ENCODE assay signal across 8 cellular contexts in the genomic region with DNA sequence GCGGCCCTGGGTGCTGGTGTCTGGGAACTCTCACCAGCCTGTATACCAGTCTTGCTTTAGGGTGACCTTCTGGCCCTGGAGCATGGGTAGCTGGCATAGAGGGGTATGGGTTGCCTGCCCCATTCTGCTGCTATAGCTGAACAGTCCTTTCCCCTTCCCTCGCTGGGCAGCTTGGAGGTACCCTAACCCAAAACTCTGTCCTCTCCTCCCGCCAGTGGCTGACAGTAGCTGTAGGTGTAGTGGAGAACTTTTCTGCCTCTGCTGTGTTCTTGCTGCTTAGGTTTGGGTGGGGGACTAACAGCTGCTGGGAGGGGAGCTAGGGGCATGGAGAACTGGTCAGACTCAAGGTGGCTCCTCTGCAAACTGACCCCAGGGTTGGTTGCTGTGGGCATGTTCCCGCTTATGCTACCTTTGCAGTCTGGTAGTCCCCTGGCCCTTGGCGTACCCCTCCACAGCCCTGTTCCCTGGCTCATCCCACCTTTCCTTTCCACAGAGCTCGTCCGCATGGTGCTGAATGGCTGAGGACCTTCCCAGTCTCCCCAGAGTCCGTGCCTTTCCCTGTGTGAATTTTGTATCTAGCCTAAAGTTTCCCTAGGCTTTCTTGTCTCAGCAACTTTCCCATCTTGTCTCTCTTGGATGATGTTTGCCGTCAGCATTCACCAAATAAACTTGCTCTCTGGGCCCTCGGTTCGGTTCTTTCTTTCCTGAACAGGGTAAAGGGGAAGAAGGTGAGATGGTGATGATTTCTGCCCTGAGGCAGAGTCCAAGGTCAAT. TPM values are rescaled to one million over a fixed set of nuclear protein-coding genes. Genes with fewer than 3 reads are reported as not detected.
DNase-seq lines count a peak whose midpoint lies in the region; ATAC-seq and TF ChIP-seq lines count a peak whose summit lies in the region.

No MANE protein-coding gene starts in this region.

- DNase-seq in NB4 (ENCODE audit: low read depth) (no peak), neural crest cell (ENCODE audit: low read depth, low spot score) (no peak), NOMO-1 (lab: John Stamatoyannopoulos, UW; ENCODE audit: unreplicated experiment in 2 of 2) (no peak), germinal center (ENCODE audit: low spot score) (no peak), NCI-H1436 treated with DMSO at 0.1 percent for 48 hours (lab: John Stamatoyannopoulos, UW) (no peak)

- H3K9me3 Mint-ChIP-seq in neural crest cell, result no peaks in the 10 kb centered on the region

- no peak for ATAC-seq in GM18870 (IDR thresholded peaks at IDR 0.05; ENCODE audit: unreplicated experiment)

- 87 to 91% methylated on average over 11 of the region's 11 CpGs for WGBS in ectodermal cell, 2 experiments

- H3K36me3 ChIP-seq in BLaER1 (peaks cover 70% of the 10 kb centered on the region), ectodermal cell (ENCODE audit: control insufficient read depth, insufficient read depth, low read length) (peaks cover 37% of the 10 kb centered on the region)

- peak overlapping the region; percentile 60 for H3K27ac Mint-ChIP-seq in neural crest cell (ENCODE audit: unreplicated experiment)

- H4K20me1 ChIP-seq in BLaER1, result peaks cover 67% of the 10 kb centered on the region

- H3K36me3 Mint-ChIP-seq in neural crest cell (ENCODE audit: low read depth), result peaks cover 34% of the 10 kb centered on the region

- H3K4me3 ChIP-seq in BLaER1 (peak overlapping the region; percentile 94), NB4 (ENCODE audit: low read depth, low read length) (peak overlapping the region; percentile 93), ectodermal cell (ENCODE audit: insufficient read depth, low read depth, low read length) (peak overlapping the region; percentile 70)

- TF ChIP-seq CTCF in NB4 (IDR thresholded peaks at IDR 0.05; ENCODE audit: low read depth, low read length), result no peak
- no peak for TF ChIP-seq CTCF in neural crest cell (conservative IDR thresholded peaks at IDR 0.05)

- peaks cover 55% of the 10 kb centered on the region for H3K4me1 Mint-ChIP-seq in neural crest cell

- no peak for TF ChIP-seq POLR2A in NB4 (IDR thresholded peaks at IDR 0.05; ENCODE audit: extremely low read depth, insufficient read length)

- H3K27ac ChIP-seq in BLaER1, result peak overlapping the region; percentile 93
- H3K27ac ChIP-seq in ectodermal cell (ENCODE audit: insufficient read depth, low read depth, low read length, poor library complexity, severe bottlenecking), result peak overlapping the region; percentile 61

- peak overlapping the region; percentile 95 for H3K4me2 ChIP-seq in BLaER1

- peak overlapping the region; percentile 98 for H3K9ac ChIP-seq in BLaER1

- H3K4me3 Mint-ChIP-seq in neural crest cell, result peak overlapping the region; percentile 95

- H3K4me1 ChIP-seq in BLaER1 (peaks cover 39% of the 10 kb centered on the region), ectodermal cell (ENCODE audit: control insufficient read depth, insufficient read depth, low read length) (peaks cover 38% of the 10 kb centered on the region)

- peaks cover 18% of the 10 kb centered on the region for H3K27me3 Mint-ChIP-seq in neural crest cell (ENCODE audit: low read depth)

- H3K9me3 ChIP-seq in BLaER1, result no peaks in the 10 kb centered on the region
- H3K9me3 ChIP-seq in ectodermal cell (ENCODE audit: control insufficient read depth, low read length), result no peaks in the 10 kb centered on the region

- H3K27me3 ChIP-seq in BLaER1, result no peaks in the 10 kb centered on the region
- no peaks in the 10 kb centered on the region for H3K27me3 ChIP-seq in ectodermal cell (ENCODE audit: control insufficient read depth, insufficient read depth, low read length, poor library complexity, severe bottlenecking)

RNA-seq across cellular contexts. Expression of a gene that starts 2.9 kb away (rescaled TPM):
- polyA plus RNA-seq in ectodermal cell (2013, experiment 1 of 4), result 1,681 TPM
- polyA plus RNA-seq in ectodermal cell (2013, experiment 2 of 4), result 1,478 TPM
- polyA plus RNA-seq in ectodermal cell (2013, experiment 3 of 4), result 1,294 TPM
- 1,438 TPM for polyA plus RNA-seq in ectodermal cell (2013, experiment 4 of 4)
- total RNA-seq in neural crest cell, result 924 TPM in 2 replicates

RNA-seq across cellular contexts. Expression of a gene that starts 8.7 kb away (rescaled TPM):
- polyA plus RNA-seq in ectodermal cell (2013, experiment 1 of 4), result 215 TPM
- polyA plus RNA-seq in ectodermal cell (2013, experiment 2 of 4), result 204 TPM
- 195 TPM for polyA plus RNA-seq in ectodermal cell (2013, experiment 3 of 4)
- 229 TPM for polyA plus RNA-seq in ectodermal cell (2013, experiment 4 of 4)
- 178 and 189 TPM in 2 replicates for total RNA-seq in neural crest cell

RNA-seq across cellular contexts. Expression of a gene that starts 28.2 kb away (rescaled TPM):
- 133 TPM for polyA plus RNA-seq in ectodermal cell (2013, experiment 1 of 4)
- 140 TPM for polyA plus RNA-seq in ectodermal cell (2013, experiment 2 of 4)
- 112 TPM for polyA plus RNA-seq in ectodermal cell (2013, experiment 3 of 4)
- polyA plus RNA-seq in ectodermal cell (2013, experiment 4 of 4), result 120 TPM
- total RNA-seq in neural crest cell, result 164 and 172 TPM in 2 replicates

RNA-seq across cellular contexts. Expression of a gene that starts 33.0 kb away (rescaled TPM):
- 117 TPM for polyA plus RNA-seq in ectodermal cell (2013, experiment 1 of 4)
- 139 TPM for polyA plus RNA-seq in ectodermal cell (2013, experiment 2 of 4)
- polyA plus RNA-seq in ectodermal cell (2013, experiment 3 of 4), result 80.5 TPM
- 88.8 TPM for polyA plus RNA-seq in ectodermal cell (2013, experiment 4 of 4)
- 118 and 121 TPM in 2 replicates for total RNA-seq in neural crest cell

RNA-seq across cellular contexts. Expression of a gene that starts 43.0 kb away (rescaled TPM):
- polyA plus RNA-seq in ectodermal cell (2013, experiment 1 of 4), result 8.6 TPM
- 7.2 TPM for polyA plus RNA-seq in ectodermal cell (2013, experiment 2 of 4)
- polyA plus RNA-seq in ectodermal cell (2013, experiment 3 of 4), result 5.1 TPM
- 5.5 TPM for polyA plus RNA-seq in ectodermal cell (2013, experiment 4 of 4)
- total RNA-seq in neural crest cell, result 19.1 and 19.3 TPM in 2 replicates
